In genomic region chr20:2093883-2094282, GRCh38 we compare ENCODE assay signal across 12 cellular contexts. TPM values are rescaled to one million over a fixed set of nuclear protein-coding genes. Genes with fewer than 3 reads are reported as not detected.
DNase-seq lines count a peak whose midpoint lies in the region; ATAC-seq lines count a peak whose summit lies in the region.
"Had no signal": no experiment of that assay in that cellular context is flagged by ENCODE, and none has a peak within 500 bp of the region (broad histone marks: within the 10 kb centered on the region; RNA-seq: fewer than 3 reads in every experiment).

No MANE protein-coding gene starts in this region.

- no peaks in the 10 kb centered on the region for H3K4me1 Mint-ChIP-seq in activated T-cell treated with anti-CD3 and anti-CD28 coated beads, Interleukin-2, amount 50 U/mL, for 72 hours (ENCODE audit: low read depth)
- H3K4me1 Mint-ChIP-seq in activated T-helper 17 cell treated with anti-CD3 and anti-CD28 coated beads, Interleukin-2, amount 50 U/mL, for 72 hours = no peaks in the 10 kb centered on the region
- H3K4me1 Mint-ChIP-seq in stimulated activated memory B cell treated with anti-CD40 and anti-IgM and Interleukin-4, amounts not matched to agents 10 μg/mL and 1 μg/mL and 100 μg/mL, for 72 hours = peaks cover 12% of the 10 kb centered on the region

- no peak overlapping the region for H3K4me3 Mint-ChIP-seq in activated T-cell treated with anti-CD3 and anti-CD28 coated beads, Interleukin-2, amount 50 U/mL, for 72 hours
- H3K4me3 Mint-ChIP-seq in activated T-helper 17 cell treated with anti-CD3 and anti-CD28 coated beads, Interleukin-2, amount 50 U/mL, for 72 hours = no peak overlapping the region
- no peak overlapping the region for H3K4me3 Mint-ChIP-seq in stimulated activated memory B cell treated with anti-CD40 and anti-IgM and Interleukin-4, amounts not matched to agents 10 μg/mL and 1 μg/mL and 100 μg/mL, for 72 hours

- no peaks in the 10 kb centered on the region for H3K9me3 Mint-ChIP-seq in activated T-cell treated with anti-CD3 and anti-CD28 coated beads, Interleukin-2, amount 50 U/mL, for 72 hours
- H3K9me3 Mint-ChIP-seq in activated T-helper 17 cell treated with anti-CD3 and anti-CD28 coated beads, Interleukin-2, amount 50 U/mL, for 72 hours = no peaks in the 10 kb centered on the region
- H3K9me3 Mint-ChIP-seq in stimulated activated memory B cell treated with anti-CD40 and anti-IgM and Interleukin-4, amounts not matched to agents 10 μg/mL and 1 μg/mL and 100 μg/mL, for 72 hours = no peaks in the 10 kb centered on the region

- H3K36me3 Mint-ChIP-seq in activated T-cell treated with anti-CD3 and anti-CD28 coated beads, Interleukin-2, amount 50 U/mL, for 72 hours (ENCODE audit: insufficient read depth in 2 of 2) = peaks cover 0 to 2% of the 10 kb centered on the region in 2 donors
- no peaks in the 10 kb centered on the region for H3K36me3 Mint-ChIP-seq in activated T-helper 17 cell treated with anti-CD3 and anti-CD28 coated beads, Interleukin-2, amount 50 U/mL, for 72 hours (ENCODE audit: low read depth)
- no peaks in the 10 kb centered on the region for H3K36me3 Mint-ChIP-seq in stimulated activated memory B cell treated with anti-CD40 and anti-IgM and Interleukin-4, amounts not matched to agents 10 μg/mL and 1 μg/mL and 100 μg/mL, for 72 hours
- H3K36me3 Mint-ChIP-seq: CD14-positive monocyte had no signal

- no peak for DNase-seq in activated T-cell treated with anti-CD3 and anti-CD28 coated beads, Interleukin-2, amount 50 U/mL, for 72 hours
- DNase-seq in activated T-cell treated with anti-CD3 and anti-CD28 coated beads, Interleukin-2, amount 50 U/mL, for 48 hours = no peak
- DNase-seq in NCI-H526 treated with DMSO at 0.1 percent for 48 hours (lab: John Stamatoyannopoulos, UW) (peak; percentile 29), NCI-H345 (lab: John Stamatoyannopoulos, UW) (no peak), NCI-H1105 (lab: John Stamatoyannopoulos, UW) (no peak), middle frontal gyrus (ENCODE audit: extremely low spot score, low spot score) (no peak)
- DNase-seq: KG1, NCI-H2029 treated with DMSO at 0.1 percent for 48 hours, NCI-H510A had no signal

- H3K27me3 Mint-ChIP-seq in activated T-cell treated with anti-CD3 and anti-CD28 coated beads, Interleukin-2, amount 50 U/mL, for 72 hours (ENCODE audit: low read depth) = peaks cover 41% of the 10 kb centered on the region
- H3K27me3 Mint-ChIP-seq in activated T-helper 17 cell treated with anti-CD3 and anti-CD28 coated beads, Interleukin-2, amount 50 U/mL, for 72 hours = peaks cover 33% of the 10 kb centered on the region
- H3K27me3 Mint-ChIP-seq in stimulated activated memory B cell treated with anti-CD40 and anti-IgM and Interleukin-4, amounts not matched to agents 10 μg/mL and 1 μg/mL and 100 μg/mL, for 72 hours = peaks cover 46% of the 10 kb centered on the region

- no peak overlapping the region for H3K27ac Mint-ChIP-seq in activated T-cell treated with anti-CD3 and anti-CD28 coated beads, Interleukin-2, amount 50 U/mL, for 72 hours
- H3K27ac Mint-ChIP-seq in activated T-helper 17 cell treated with anti-CD3 and anti-CD28 coated beads, Interleukin-2, amount 50 U/mL, for 72 hours = no peak overlapping the region
- no peak overlapping the region for H3K27ac Mint-ChIP-seq in stimulated activated memory B cell treated with anti-CD40 and anti-IgM and Interleukin-4, amounts not matched to agents 10 μg/mL and 1 μg/mL and 100 μg/mL, for 72 hours
- H3K27ac Mint-ChIP-seq: CD14-positive monocyte had no signal

- peak; percentile 40 to 73 for ATAC-seq in activated T-cell treated with anti-CD3 and anti-CD28 coated beads, Interleukin-2, amount 50 U/mL, for 72 hours (replicated peaks in 1 of 2)
- ATAC-seq in activated T-helper 17 cell treated with anti-CD3 and anti-CD28 coated beads, Interleukin-2, amount 50 U/mL, for 72 hours (replicated peaks) = peak; percentile 79
- ATAC-seq in stimulated activated memory B cell treated with anti-CD40 and anti-IgM and Interleukin-4, amounts not matched to agents 10 μg/mL and 1 μg/mL and 100 μg/mL, for 72 hours = peak; percentile 61

RNA-seq across cellular contexts. Expression of gene STK35, which starts 7.7 kb away (rescaled TPM):
- total RNA-seq in activated T-cell treated with anti-CD3 and anti-CD28 coated beads, Interleukin-2, amount 50 U/mL, for 72 hours = 10 to 100 TPM; 22.4 to 24.3 TPM
- total RNA-seq in activated T-helper 17 cell treated with anti-CD3 and anti-CD28 coated beads, Interleukin-2, amount 50 U/mL, for 72 hours = 10 to 100 TPM; 23.1 to 25.9 TPM
